Comparison of ENCODE assay signal across 22 cellular contexts in genomic region chr2:30341500-30342267, GRCh38.
DNase-seq lines count a peak whose midpoint lies in the region; ATAC-seq and TF ChIP-seq lines count a peak whose summit lies in the region.
"Had no signal": no experiment of that assay in that cellular context is flagged by ENCODE, and none has a peak within 500 bp of the region (broad histone marks: within the 10 kb centered on the region; RNA-seq: fewer than 3 reads in every experiment).

No MANE protein-coding gene starts in this region.

- peak overlapping the region; percentile 79 for H3K27ac Mint-ChIP-seq in activated CD8-positive, alpha-beta T cell treated with anti-CD3 and anti-CD28 coated beads for 36 hours
- H3K27ac Mint-ChIP-seq in activated CD8-positive, alpha-beta T cell treated with anti-CD3 and anti-CD28 coated beads, Interleukin-2, amount 10 ng/mL, durations not matched to agents 7 days and 5 days: no peak overlapping the region
- H3K27ac Mint-ChIP-seq in activated naive CD8-positive, alpha-beta T cell treated with anti-CD3 and anti-CD28 coated beads for 36 hours: peak overlapping the region; percentile 55

- ATAC-seq in activated CD8-positive, alpha-beta T cell treated with anti-CD3 and anti-CD28 coated beads for 36 hours: no peak
- ATAC-seq in activated CD8-positive, alpha-beta T cell treated with anti-CD3 and anti-CD28 coated beads, Interleukin-2, amount 10 ng/mL, durations not matched to agents 7 days and 5 days: no peak
- no peak for ATAC-seq in HG02798 (IDR thresholded peaks at IDR 0.05; ENCODE audit: poor library complexity, unreplicated experiment)
- ATAC-seq: heart right ventricle had no signal

- peaks cover 21% of the 10 kb centered on the region for H3K9me3 Mint-ChIP-seq in activated CD8-positive, alpha-beta T cell treated with anti-CD3 and anti-CD28 coated beads for 36 hours
- H3K9me3 Mint-ChIP-seq in activated CD8-positive, alpha-beta T cell treated with anti-CD3 and anti-CD28 coated beads, Interleukin-2, amount 10 ng/mL, durations not matched to agents 7 days and 5 days (ENCODE audit: insufficient read depth): peaks cover 11% of the 10 kb centered on the region
- H3K9me3 Mint-ChIP-seq in activated naive CD8-positive, alpha-beta T cell treated with anti-CD3 and anti-CD28 coated beads for 36 hours: peaks cover 21% of the 10 kb centered on the region

- H3K27me3 Mint-ChIP-seq in activated CD8-positive, alpha-beta T cell treated with anti-CD3 and anti-CD28 coated beads for 36 hours: no peaks in the 10 kb centered on the region
- H3K27me3 Mint-ChIP-seq in activated CD8-positive, alpha-beta T cell treated with anti-CD3 and anti-CD28 coated beads, Interleukin-2, amount 10 ng/mL, durations not matched to agents 7 days and 5 days (ENCODE audit: low read depth): no peaks in the 10 kb centered on the region
- no peaks in the 10 kb centered on the region for H3K27me3 Mint-ChIP-seq in activated naive CD8-positive, alpha-beta T cell treated with anti-CD3 and anti-CD28 coated beads for 36 hours

- no peak for TF ChIP-seq CTCF in activated CD8-positive, alpha-beta T cell treated with anti-CD3 and anti-CD28 coated beads for 36 hours (IDR thresholded peaks at IDR 0.05)

- H3K4me1 Mint-ChIP-seq in activated CD8-positive, alpha-beta T cell treated with anti-CD3 and anti-CD28 coated beads for 36 hours (ENCODE audit: low read depth): peaks cover 37% of the 10 kb centered on the region
- H3K4me1 Mint-ChIP-seq in activated CD8-positive, alpha-beta T cell treated with anti-CD3 and anti-CD28 coated beads, Interleukin-2, amount 10 ng/mL, durations not matched to agents 7 days and 5 days (ENCODE audit: low read depth): peaks cover 25% of the 10 kb centered on the region
- H3K4me1 Mint-ChIP-seq in activated naive CD8-positive, alpha-beta T cell treated with anti-CD3 and anti-CD28 coated beads for 36 hours: peaks cover 30% of the 10 kb centered on the region

- peaks cover 16% of the 10 kb centered on the region for H3K36me3 Mint-ChIP-seq in activated CD8-positive, alpha-beta T cell treated with anti-CD3 and anti-CD28 coated beads for 36 hours (ENCODE audit: low read depth)
- peaks cover 9% of the 10 kb centered on the region for H3K36me3 Mint-ChIP-seq in activated CD8-positive, alpha-beta T cell treated with anti-CD3 and anti-CD28 coated beads, Interleukin-2, amount 10 ng/mL, durations not matched to agents 7 days and 5 days (ENCODE audit: low read depth)
- H3K36me3 Mint-ChIP-seq in activated naive CD8-positive, alpha-beta T cell treated with anti-CD3 and anti-CD28 coated beads for 36 hours: peaks cover 25% of the 10 kb centered on the region

- no peak for DNase-seq in activated CD8-positive, alpha-beta T cell treated with anti-CD3 and anti-CD28 coated beads for 36 hours
- no peak for DNase-seq in activated CD8-positive, alpha-beta T cell treated with anti-CD3 and anti-CD28 coated beads, Interleukin-2, amount 10 ng/mL, durations not matched to agents 7 days and 5 days
- DNase-seq in stimulated activated CD4-positive, alpha-beta T cell treated with anti-CD3 and anti-CD28 coated beads, Interleukin-4, amount 100 ng/mL, for 24 hours: peak; percentile 32
- no peak for DNase-seq in stimulated activated CD4-positive, alpha-beta T cell treated with anti-CD3 and anti-CD28 coated beads, Interleukin-4, amount 100 ng/mL, for 4 hours
- DNase-seq in activated naive CD8-positive, alpha-beta T cell treated with anti-CD3 and anti-CD28 coated beads for 36 hours: no peak
- no peak for DNase-seq in activated gamma-delta T cell (lab: John Stamatoyannopoulos, UW)
- DNase-seq in T-helper 9 cell: no peak
- DNase-seq: ACHN; activated CD4-positive, alpha-beta T cell treated with anti-CD3 and anti-CD28 coated beads, Interleukin-2, amount 50 U/mL, for 4 hours; DMS79 treated with DMSO at 0.1 percent for 48 hours; effector CD8-positive, alpha-beta T cell; erythroblast; foreskin fibroblast; heart right ventricle; KG1; mesenchymal stem cell; NCI-H1436 treated with DMSO at 0.1 percent for 48 hours; PC-9; SHP77 treated with DMSO at 0.1 percent for 48 hours; testis; uterus had no signal

- CTCF ChIA-PET in activated CD8-positive, alpha-beta T cell treated with anti-CD3 and anti-CD28 coated beads for 36 hours (lab: Charles Lee): interaction anchor here (0.8 to 1.3 kb wide), 2 partner anchors 10 to 133 kb away, joined by 3 read pairs; no protein-coding TSS in a partner anchor
- CTCF ChIA-PET in activated CD8-positive, alpha-beta T cell treated with anti-CD3 and anti-CD28 coated beads, Interleukin-2, amount 10 ng/mL, durations not matched to agents 7 days and 5 days (lab: Charles Lee): interaction anchor here (0.8 to 1.1 kb wide), 3 partner anchors 70 to 177 kb away, joined by 3 read pairs; no protein-coding TSS in a partner anchor

- no peak overlapping the region for H3K4me3 Mint-ChIP-seq in activated CD8-positive, alpha-beta T cell treated with anti-CD3 and anti-CD28 coated beads for 36 hours
- no peak overlapping the region for H3K4me3 Mint-ChIP-seq in activated CD8-positive, alpha-beta T cell treated with anti-CD3 and anti-CD28 coated beads, Interleukin-2, amount 10 ng/mL, durations not matched to agents 7 days and 5 days
- H3K4me3 Mint-ChIP-seq in activated naive CD8-positive, alpha-beta T cell treated with anti-CD3 and anti-CD28 coated beads for 36 hours: no peak overlapping the region

- POLR2A ChIA-PET in activated CD8-positive, alpha-beta T cell treated with anti-CD3 and anti-CD28 coated beads for 36 hours (lab: Charles Lee): interaction anchor here (0.7 to 1.8 kb wide), 2 partner anchors 15 to 75 kb away, joined by 3 read pairs; no protein-coding TSS in a partner anchor
- POLR2A ChIA-PET in activated CD8-positive, alpha-beta T cell treated with anti-CD3 and anti-CD28 coated beads, Interleukin-2, amount 10 ng/mL, durations not matched to agents 7 days and 5 days (lab: Charles Lee): no interaction called here

- intact Hi-C loops in activated CD8-positive, alpha-beta T cell treated with anti-CD3 and anti-CD28 coated beads for 36 hours (cut with micrococcal nuclease): no loop called here
